Comparison of ENCODE assay signal across 24 cellular contexts in genomic region chr9:5784526-5785315, GRCh38. TPM values are rescaled to one million over a fixed set of nuclear protein-coding genes. Genes with fewer than 3 reads are reported as not detected.
DNase-seq lines count a peak whose midpoint lies in the region; ATAC-seq, FAIRE-seq and TF ChIP-seq lines count a peak whose summit lies in the region.
"Had no signal": no experiment of that assay in that cellular context is flagged by ENCODE, and none has a peak within 500 bp of the region (broad histone marks: within the 10 kb centered on the region; RNA-seq: fewer than 3 reads in every experiment).

No MANE protein-coding gene starts in this region.

- H3K27ac ChIP-seq in A549 = no peak overlapping the region
- H3K27ac ChIP-seq in CD8-positive, alpha-beta memory T cell (ENCODE audit: low read depth, low read length) = no peak overlapping the region
- H3K27ac ChIP-seq in RWPE1 = no peak overlapping the region
- H3K27ac ChIP-seq: pancreas, thyroid gland had no signal

- ATAC-seq in A549 (peak in 1 of 2 experiments; percentile 26; a peak in 3 of 6 replicates), WTC11 (peak; percentile 65; the same call in 1 of the 2 replicates), HG03378 (IDR thresholded peaks at IDR 0.05; ENCODE audit: unreplicated experiment) (no peak), HG03439 (IDR thresholded peaks at IDR 0.05; ENCODE audit: unreplicated experiment) (no peak)
- ATAC-seq: activated CD8-positive, alpha-beta T cell treated with anti-CD3 and anti-CD28 coated beads, Interleukin-2, amount 10 ng/mL, durations not matched to agents 7 days and 5 days had no signal

- CTCF ChIA-PET in A549 (lab: Yijun Ruan, JAX) (no interaction called here), WTC11 (lab: Charles Lee) (no interaction called here), RWPE1 (lab: Yijun Ruan, JAX) (interaction anchor here (0.6 kb wide), 1 partner anchor 525 kb away, joined by 3 read pairs; no protein-coding TSS in a partner anchor)
- CTCF ChIA-PET in CD8-positive, alpha-beta memory T cell (lab: Charles Lee) = no interaction called here

- H3K4me3 Mint-ChIP-seq in CD8-positive, alpha-beta memory T cell = no peak overlapping the region
- H3K4me3 Mint-ChIP-seq in WTC11 = no peak overlapping the region
- H3K4me3 Mint-ChIP-seq: activated CD8-positive, alpha-beta T cell treated with anti-CD3 and anti-CD28 coated beads, Interleukin-2, amount 10 ng/mL, durations not matched to agents 7 days and 5 days; naive B cell had no signal

- TF ChIP-seq POLR2A in A549 (IDR thresholded peaks at IDR 0.05; ENCODE audit: low read length) = no peak

- peaks cover 16% of the 10 kb centered on the region for H3K36me3 ChIP-seq in CD8-positive, alpha-beta memory T cell (ENCODE audit: insufficient read depth, low read length)

- H3K27me3 ChIP-seq in CD8-positive, alpha-beta memory T cell (ENCODE audit: insufficient read depth, low read length, poor library complexity, severe bottlenecking) = no peaks in the 10 kb centered on the region
- H3K27me3 ChIP-seq: heart right ventricle, pancreas, thyroid gland had no signal

- no peak for TF ChIP-seq EP300 in A549 (IDR thresholded peaks at IDR 0.05)

- H3K27ac Mint-ChIP-seq in CD8-positive, alpha-beta memory T cell = peak overlapping the region in 5 of 8 donors; percentile 3 to 77 (median 50)
- H3K27ac Mint-ChIP-seq in WTC11 = no peak overlapping the region
- H3K27ac Mint-ChIP-seq: activated CD8-positive, alpha-beta T cell treated with anti-CD3 and anti-CD28 coated beads, Interleukin-2, amount 10 ng/mL, durations not matched to agents 7 days and 5 days had no signal

- POLR2A ChIA-PET in A549 (lab: Yijun Ruan, JAX) (no interaction called here), WTC11 (lab: Charles Lee) (no interaction called here), RWPE1 (lab: Yijun Ruan, JAX; ENCODE audit: low non-redundant PET) (no interaction called here)
- POLR2A ChIA-PET in CD8-positive, alpha-beta memory T cell (lab: Charles Lee) = no interaction called here

- peak overlapping the region; percentile 42; the same call in 2 of the 3 replicates for H3K4me2 ChIP-seq in A549

- no peaks in the 10 kb centered on the region for H3K27me3 Mint-ChIP-seq in CD8-positive, alpha-beta memory T cell
- H3K27me3 Mint-ChIP-seq in WTC11 (ENCODE audit: low read depth) = peaks cover 5% of the 10 kb centered on the region; the same call in 1 of the 2 replicates
- H3K27me3 Mint-ChIP-seq: naive B cell had no signal

- H3K36me3 Mint-ChIP-seq in CD8-positive, alpha-beta memory T cell = peaks cover 48 to 90% (median 56%) of the 10 kb centered on the region in 3 donors
- H3K36me3 Mint-ChIP-seq in WTC11 = peaks cover 54% of the 10 kb centered on the region

- peaks cover 3 to 14% (median 12%) of the 10 kb centered on the region in 5 donors for H3K9me3 Mint-ChIP-seq in CD8-positive, alpha-beta memory T cell
- peaks cover 38% of the 10 kb centered on the region for H3K9me3 Mint-ChIP-seq in WTC11

- no peak for TF ChIP-seq RAD21 in A549 (conservative IDR thresholded peaks at IDR 0.05 in 1 of 2, IDR thresholded peaks at IDR 0.05 in 1 of 2)

- FAIRE-seq in A549 (lab: Jason Lieb, UNC) = no peak
- FAIRE-seq: colon, islet of Langerhans, pancreas had no signal

- H3K9me3 ChIP-seq in A549 = peaks cover 18% of the 10 kb centered on the region
- no peaks in the 10 kb centered on the region for H3K9me3 ChIP-seq in CD8-positive, alpha-beta memory T cell (ENCODE audit: low read length)
- H3K9me3 ChIP-seq: pancreas, thyroid gland had no signal

- H3K4me1 Mint-ChIP-seq in CD8-positive, alpha-beta memory T cell = peaks cover 0 to 25% (median 9%) of the 10 kb centered on the region in 3 donors
- peaks cover 12% of the 10 kb centered on the region for H3K4me1 Mint-ChIP-seq in WTC11
- H3K4me1 Mint-ChIP-seq: naive B cell had no signal

- no peak overlapping the region for H3K4me3 ChIP-seq in A549
- H3K4me3 ChIP-seq in CD8-positive, alpha-beta memory T cell (ENCODE audit: low read length) = no peak overlapping the region
- H3K4me3 ChIP-seq: heart right ventricle, pancreas, thyroid gland had no signal

- WGBS in A549 (ENCODE audit: missing lambda C conversion rate) = 55% methylated on average over 4 of the region's 4 CpGs

- no peak for TF ChIP-seq CTCF in A549 (IDR thresholded peaks at IDR 0.05)
- TF ChIP-seq CTCF in WTC11 (IDR thresholded peaks at IDR 0.05) = no peak
- no peak for TF ChIP-seq CTCF in RWPE1 (conservative IDR thresholded peaks at IDR 0.05; ENCODE audit: low read depth)

- DNase-seq in A549 (ENCODE audit: low read depth in 1 of 2, low spot score in 1 of 2) = no peak
- DNase-seq in CD8-positive, alpha-beta memory T cell = no peak
- no peak for DNase-seq in WTC11 (ENCODE audit: low spot score)
- DNase-seq in iris pigment epithelial cell (ENCODE audit: low read depth) = peak; percentile 57
- no peak for DNase-seq in stimulated activated CD4-positive, alpha-beta T cell treated with anti-CD3 and anti-CD28 coated beads, Interleukin-15, amount 100 ng/mL, for 24 hours
- no peak for DNase-seq in RWPE1 (ENCODE audit: low spot score)
- DNase-seq: activated CD8-positive, alpha-beta T cell treated with anti-CD3 and anti-CD28 coated beads, Interleukin-2, amount 10 ng/mL, durations not matched to agents 7 days and 5 days; activated naive CD4-positive, alpha-beta T cell treated with anti-CD3 and anti-CD28 coated beads, Interleukin-2, amount 50 U/mL, for 16 hours; activated T-cell treated with anti-CD3 and anti-CD28 coated beads, Interleukin-2, amount 50 U/mL, for 1 hour; DMS79 treated with DMSO at 0.1 percent for 48 hours; H7; heart right ventricle; naive B cell; NCI-H1436; NCI-H2171 treated with DMSO at 0.1 percent for 48 hours; NCI-H526; pancreas; stimulated activated CD4-positive, alpha-beta T cell treated with anti-CD3 and anti-CD28 coated beads, Interleukin-2, amount 100 ng/mL, for 24 hours; stimulated activated naive CD4-positive, alpha-beta T cell treated with Interleukin-2 at 50 U/mL for 16 hours; thyroid gland had no signal

- peaks cover 14% of the 10 kb centered on the region for H3K4me1 ChIP-seq in A549
- H3K4me1 ChIP-seq in CD8-positive, alpha-beta memory T cell (ENCODE audit: insufficient read depth, low read length) = no peaks in the 10 kb centered on the region
- H3K4me1 ChIP-seq: thyroid gland had no signal

TF ChIP-seq in A549, 52 proteins besides CTCF, POLR2A, EP300 and RAD21 (continues in another document):
- TF ChIP-seq ZNF302 (CRISPR knock-in tag; IDR thresholded peaks at IDR 0.05) (no peak), HOXA7 (CRISPR knock-in tag; IDR thresholded peaks at IDR 0.05) (no peak), CBX8 (IDR thresholded peaks at IDR 0.05) (no peak), KDM1A (IDR thresholded peaks at IDR 0.05; ENCODE audit: low read depth) (no peak), CHD4 (IDR thresholded peaks at IDR 0.05; ENCODE audit: borderline replicate concordance) (no peak), MAFK (IDR thresholded peaks at IDR 0.05; ENCODE audit: partially characterized antibody) (no peak), RARB (CRISPR knock-in tag; IDR thresholded peaks at IDR 0.05) (no peak), JUNB (IDR thresholded peaks at IDR 0.05) (no peak), HES2 (IDR thresholded peaks at IDR 0.05) (no peak), BHLHE40 (IDR thresholded peaks at IDR 0.05; ENCODE audit: low read depth, low read length) (no peak)

TF ChIP-seq in WTC11, 78 proteins besides CTCF, POLR2A, EP300 and RAD21 (continues in another document):
- TF ChIP-seq ZBTB21 (CRISPR knock-in tag; IDR thresholded peaks at IDR 0.05; ENCODE audit: borderline replicate concordance) = no peak
- no peak for TF ChIP-seq OVOL2 (CRISPR knock-in tag; IDR thresholded peaks at IDR 0.05; ENCODE audit: borderline replicate concordance)
- no peak for TF ChIP-seq SMAD3 (CRISPR knock-in tag; IDR thresholded peaks at IDR 0.05; ENCODE audit: borderline replicate concordance)
- no peak for TF ChIP-seq JAZF1 (CRISPR knock-in tag; IDR thresholded peaks at IDR 0.05)
- no peak for TF ChIP-seq ZNF121 (CRISPR knock-in tag; IDR thresholded peaks at IDR 0.05)
- no peak for TF ChIP-seq PRRX2 (CRISPR knock-in tag; IDR thresholded peaks at IDR 0.05)
- no peak for TF ChIP-seq PRDM15 (CRISPR knock-in tag; IDR thresholded peaks at IDR 0.05)

RNA-seq across cellular contexts. Expression of gene ERMP1, which starts 48.2 kb away (rescaled TPM):
- polyA plus RNA-seq in A549 (2011; rRNA removed) (53.4 and 66.1 TPM in 2 replicates), A549 (2017; fragmentation: RNase III; extraction: RNeasy Plus Mini Kit Qiagen cat#74134 plus additional on column Dnase treatment) (22.4 to 27.4 TPM (median 22.5 TPM) in 3 replicates)
- 7.4 and 9.1 TPM in 2 replicates for polyA plus RNA-seq in A549 (2012; cell fraction: cytosol; rRNA removed)
- polyA plus RNA-seq in A549 (2012; cell fraction: nucleus; rRNA removed) = 10.1 and 10.8 TPM in 2 replicates
- polyA minus RNA-seq in A549 (2011; rRNA and poly(A)+ RNA removed) = 46.5 and 48.0 TPM in 2 replicates
- total RNA-seq in CD8-positive, alpha-beta memory T cell = 1 to 10 TPM; 8.6 to 10.0 TPM
- 17.2 TPM for polyA plus RNA-seq in CD8-positive, alpha-beta memory T cell
- total RNA-seq in WTC11 (2021) = 25.4 to 28.8 TPM (median 28.8 TPM) in 3 replicates
